Comparison of ENCODE assay signal across 8 cellular contexts in the genomic region with DNA sequence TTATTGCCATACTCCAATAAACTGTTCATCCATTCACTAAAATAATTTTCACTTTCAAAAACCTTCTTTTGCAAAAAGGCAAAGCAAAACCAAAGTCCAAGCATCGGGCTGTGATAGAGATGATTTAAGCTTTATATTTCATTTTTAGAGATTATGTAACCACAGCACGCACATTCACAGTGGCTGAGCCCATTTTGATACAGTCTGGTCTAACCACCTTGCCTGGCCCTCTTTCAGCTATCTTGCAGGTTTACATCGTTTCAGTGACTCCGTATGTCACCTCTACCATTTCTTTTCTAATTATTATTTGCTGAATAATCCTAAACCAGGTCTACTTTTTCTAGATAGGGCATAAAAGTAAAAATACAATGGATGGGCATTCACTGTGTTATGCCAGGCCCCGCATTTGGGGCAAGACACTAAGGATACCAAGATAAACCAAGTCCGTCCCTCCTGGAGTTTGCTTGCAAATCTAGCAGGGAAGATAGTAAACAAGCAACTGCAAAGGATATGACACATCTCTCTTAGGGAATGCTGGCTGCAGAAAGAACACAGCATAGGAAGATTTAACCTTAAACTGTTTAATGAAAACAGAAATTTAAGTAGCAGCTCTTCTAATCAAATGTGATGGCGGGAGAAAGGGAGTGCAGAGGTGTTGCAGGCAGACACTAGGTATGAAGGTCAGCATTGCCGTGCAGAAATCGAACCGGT. TPM values are rescaled to one million over a fixed set of nuclear protein-coding genes. Genes with fewer than 3 reads are reported as not detected.
DNase-seq lines count a peak whose midpoint lies in the region; ATAC-seq lines count a peak whose summit lies in the region.

No MANE protein-coding gene starts in this region.

- no peak for ATAC-seq in activated CD8-positive, alpha-beta T cell treated with anti-CD3 and anti-CD28 coated beads, Interleukin-2, amount 10 ng/mL, durations not matched to agents 7 days and 5 days
- ATAC-seq in left lobe of liver (no peak), HG02884 (IDR thresholded peaks at IDR 0.05; ENCODE audit: unreplicated experiment) (no peak)

- peaks cover 57% of the 10 kb centered on the region for H3K4me1 Mint-ChIP-seq in activated CD8-positive, alpha-beta T cell treated with anti-CD3 and anti-CD28 coated beads, Interleukin-2, amount 10 ng/mL, durations not matched to agents 7 days and 5 days (ENCODE audit: low read depth)

- POLR2A ChIA-PET in activated CD8-positive, alpha-beta T cell treated with anti-CD3 and anti-CD28 coated beads, Interleukin-2, amount 10 ng/mL, durations not matched to agents 7 days and 5 days (lab: Charles Lee), result interaction anchor here (0.8 to 4.0 kb wide), 14 partner anchors 8 to 383 kb away, joined by 3 to 29 read pairs (median 4); a partner anchor contains a TSS

- H3K36me3 Mint-ChIP-seq in activated CD8-positive, alpha-beta T cell treated with anti-CD3 and anti-CD28 coated beads, Interleukin-2, amount 10 ng/mL, durations not matched to agents 7 days and 5 days (ENCODE audit: low read depth), result peaks cover 52% of the 10 kb centered on the region

- H3K27me3 Mint-ChIP-seq in activated CD8-positive, alpha-beta T cell treated with anti-CD3 and anti-CD28 coated beads, Interleukin-2, amount 10 ng/mL, durations not matched to agents 7 days and 5 days (ENCODE audit: low read depth), result no peaks in the 10 kb centered on the region

- peak overlapping the region; percentile 88 for H3K27ac Mint-ChIP-seq in activated CD8-positive, alpha-beta T cell treated with anti-CD3 and anti-CD28 coated beads, Interleukin-2, amount 10 ng/mL, durations not matched to agents 7 days and 5 days

- H3K27ac ChIP-seq in substantia nigra (ENCODE audit: low read depth, low read length, poor library complexity, severe bottlenecking), result peak overlapping the region; percentile 89

- no peaks in the 10 kb centered on the region for H3K9me3 Mint-ChIP-seq in activated CD8-positive, alpha-beta T cell treated with anti-CD3 and anti-CD28 coated beads, Interleukin-2, amount 10 ng/mL, durations not matched to agents 7 days and 5 days (ENCODE audit: insufficient read depth)

- DNase-seq in NCI-H526 treated with DMSO at 0.1 percent for 48 hours (lab: John Stamatoyannopoulos, UW) (peak; percentile 3), NCI-H526 (lab: John Stamatoyannopoulos, UW) (no peak), substantia nigra (lab: John Stamatoyannopoulos, UW) (no peak), left lobe of liver (ENCODE audit: low spot score) (no peak)
- no peak for DNase-seq in activated CD8-positive, alpha-beta T cell treated with anti-CD3 and anti-CD28 coated beads, Interleukin-2, amount 10 ng/mL, durations not matched to agents 7 days and 5 days
- no peak for DNase-seq in effector CD4-positive, alpha-beta T cell

- H3K4me3 ChIP-seq in iPS-11a (ENCODE audit: low read depth, low read length), result peak overlapping the region; percentile 88

- CTCF ChIA-PET in activated CD8-positive, alpha-beta T cell treated with anti-CD3 and anti-CD28 coated beads, Interleukin-2, amount 10 ng/mL, durations not matched to agents 7 days and 5 days (lab: Charles Lee), result interaction anchor here (1.5 to 4.3 kb wide), 3 partner anchors 86 to 383 kb away, joined by 7 to 27 read pairs (median 10); a partner anchor contains a TSS

- H3K4me3 Mint-ChIP-seq in activated CD8-positive, alpha-beta T cell treated with anti-CD3 and anti-CD28 coated beads, Interleukin-2, amount 10 ng/mL, durations not matched to agents 7 days and 5 days, result peak overlapping the region; percentile 89

RNA-seq across cellular contexts. Expression of a gene that starts 1.7 kb away (rescaled TPM):
- total RNA-seq in activated CD8-positive, alpha-beta T cell treated with anti-CD3 and anti-CD28 coated beads, Interleukin-2, amount 10 ng/mL, durations not matched to agents 7 days and 5 days, result 10 to 100 TPM; 71.7 to 78.0 TPM
- 11.3 TPM for total RNA-seq in left lobe of liver

RNA-seq across cellular contexts. Expression of a gene that starts 2.0 kb away (rescaled TPM):
- 10 to 100 TPM; 24.9 to 26.9 TPM for total RNA-seq in activated CD8-positive, alpha-beta T cell treated with anti-CD3 and anti-CD28 coated beads, Interleukin-2, amount 10 ng/mL, durations not matched to agents 7 days and 5 days
- 5.9 TPM for total RNA-seq in left lobe of liver
